1 cellular context compared by ENCODE assay signal in genomic region chr7:36984051-36984492, GRCh38.
TF ChIP-seq lines count a peak whose summit lies in the region.

No MANE protein-coding gene starts in this region.

TF ChIP-seq in H1, 55 proteins besides CTCF, POLR2A, EP300 and RAD21 (continued from another document):
- no peak for TF ChIP-seq TEAD4 (IDR thresholded peaks at IDR 0.05; ENCODE audit: low read depth, low read length)
- no peak for TF ChIP-seq CHD7 (IDR thresholded peaks at IDR 0.05; ENCODE audit: insufficient replicate concordance, low read length)
- no peak for TF ChIP-seq SP2 (IDR thresholded peaks at IDR 0.05; ENCODE audit: low read length)
- TF ChIP-seq ASH2L (IDR thresholded peaks at IDR 0.05; ENCODE audit: low read length) = no peak
